ENCODE assay signal across 20 cellular contexts in genomic region chr11:50187220-50187619, GRCh38.
"Had no signal": no experiment of that assay in that cellular context is flagged by ENCODE, and none has a peak within 500 bp of the region (broad histone marks: within the 10 kb centered on the region; RNA-seq: fewer than 3 reads in every experiment).

No MANE protein-coding gene starts in this region.

- H3K27me3 ChIP-seq: colonic mucosa, esophagus muscularis mucosa, suprapubic skin had no signal

- ATAC-seq: activated CD8-positive, alpha-beta T cell treated with anti-CD3 and anti-CD28 coated beads, Interleukin-2, amount 10 ng/mL, durations not matched to agents 7 days and 5 days; left lobe of liver; naive thymus-derived CD8-positive, alpha-beta T cell had no signal

- DNase-seq: activated B cell treated with CpG ODN at 0.5 μM for 24 hours; activated CD4-positive, alpha-beta T cell treated with anti-CD3 and anti-CD28 coated beads, Interleukin-2, amount 10 ng/mL, durations not matched to agents 24 days and 14 days; activated CD8-positive, alpha-beta memory T cell treated with anti-CD3 and anti-CD28 coated beads, Interleukin-2, amount 50 U/mL, for 4 hours; activated CD8-positive, alpha-beta T cell treated with anti-CD3 and anti-CD28 coated beads, Interleukin-2, amount 10 ng/mL, durations not matched to agents 7 days and 5 days; activated effector memory CD4-positive, alpha-beta T cell treated with anti-CD3 and anti-CD28 coated beads, Interleukin-2, amount 50 U/mL, for 16 hours; activated T-cell treated with anti-CD3 and anti-CD28 coated beads, Interleukin-2, amount 50 U/mL, for 48 hours; caudate nucleus; colonic mucosa; mesenchymal stem cell; naive thymus-derived CD8-positive, alpha-beta T cell; posterior cingulate gyrus; retina; small intestine; stimulated activated CD4-positive, alpha-beta T cell treated with anti-CD3 and anti-CD28 coated beads, Interleukin-4, amount 100 ng/mL, for 4 hours; stimulated activated CD8-positive, alpha-beta memory T cell treated with anti-CD3 and anti-CD28 coated beads, Interleukin-4, amount 100 ng/mL, for 48 hours; stimulated activated naive CD4-positive, alpha-beta T cell treated with Interleukin-2 at 50 U/mL for 16 hours; trophoblast cell had no signal

- H3K27ac ChIP-seq: colonic mucosa, esophagus muscularis mucosa, suprapubic skin had no signal

- H3K4me3 ChIP-seq: colonic mucosa, esophagus muscularis mucosa, suprapubic skin had no signal
